Comparison of ENCODE assay signal across 8 cellular contexts in genomic region chr11:61332823-61333637, GRCh38. TPM values are rescaled to one million over a fixed set of nuclear protein-coding genes. Genes with fewer than 3 reads are reported as not detected.
DNase-seq lines count a peak whose midpoint lies in the region; ATAC-seq and TF ChIP-seq lines count a peak whose summit lies in the region.

Gene DDB1 (minus strand): TSS chr11:61333105. CDS start chr11:61332968, 137 bp downstream.
Gene TKFC (plus strand): TSS chr11:61333228. CDS start chr11:61334729, 1,501 bp downstream.

- DNase-seq in AG10803 (ENCODE audit: low read depth) (peak; percentile 86), NCI-H460 (ENCODE audit: extremely low read depth, low read depth) (peak; percentile 84), cerebellar cortex (ENCODE audit: low spot score) (peak; percentile 93), islet precursor cell (peak; percentile 98)
- peak; percentile 95 for DNase-seq in activated CD4-positive, CD25-positive, alpha-beta regulatory T cell treated with anti-CD3 and anti-CD28 coated beads, Interleukin-2, amount 50 U/mL, for 72 hours
- DNase-seq in stimulated activated CD4-positive, alpha-beta T cell treated with anti-CD3 and anti-CD28 coated beads, Interleukin-12 subunit alpha, Interleukin-12 subunit beta, amount 100 ng/mL, for 4 hours = peak; percentile 97

- no peak for TF ChIP-seq CTCF in AG10803 (conservative IDR thresholded peaks at IDR 0.05; ENCODE audit: low read length)

- ATAC-seq in HG03378 (IDR thresholded peaks at IDR 0.05; ENCODE audit: unreplicated experiment) = peak; percentile 58

- peak within 1 kb of the TSS; percentile 90 for H3K4me3 ChIP-seq in AG10803 (ENCODE audit: low read length)

- TF ChIP-seq POLR2A in GM19099 (IDR thresholded peaks at IDR 0.05; ENCODE audit: extremely low read depth, insufficient read length, low read depth) = peak; percentile 95

RNA-seq across cellular contexts. Expression of gene DDB1, which starts in this region (rescaled TPM):
- total RNA-seq in NCI-H460 (2014; rRNA removed; shearing (Covaris generic)) = 85.3 and 96.6 TPM in 2 replicates
- polyA plus RNA-seq in NCI-H460 (2014; cell fraction: nucleus; rRNA removed) = 98.1 and 98.5 TPM in 2 replicates

RNA-seq across cellular contexts. Expression of gene TKFC, which starts in this region (rescaled TPM):
- 42.0 and 43.6 TPM in 2 replicates for total RNA-seq in NCI-H460 (2014; rRNA removed; shearing (Covaris generic))
- 76.1 and 97.5 TPM in 2 replicates for polyA plus RNA-seq in NCI-H460 (2014; cell fraction: nucleus; rRNA removed)

Comparison
In these comparisons a context has a peak if more than half of its experiments do, and no peak if none do; other contexts are left out.
1. Peak in every context shown above with its lines: DNase-seq, ATAC-seq and H3K4me3 ChIP-seq.